14 cellular contexts compared by ENCODE assay signal in genomic region chr10:100509241-100509640, GRCh38. TPM values are rescaled to one million over a fixed set of nuclear protein-coding genes. Genes with fewer than 3 reads are reported as not detected.
DNase-seq lines count a peak whose midpoint lies in the region; ATAC-seq lines count a peak whose summit lies in the region.
"Had no signal": no experiment of that assay in that cellular context is flagged by ENCODE, and none has a peak within 500 bp of the region (broad histone marks: within the 10 kb centered on the region; RNA-seq: fewer than 3 reads in every experiment).

No MANE protein-coding gene starts in this region.

- H3K4me3 ChIP-seq in HAP-1 = no peak overlapping the region
- H3K4me3 ChIP-seq: dorsolateral prefrontal cortex, gastroesophageal sphincter had no signal

- H3K36me3 Mint-ChIP-seq in activated naive CD8-positive, alpha-beta T cell = peaks cover 17% of the 10 kb centered on the region

- H3K9me3 ChIP-seq in HAP-1 = no peaks in the 10 kb centered on the region
- H3K9me3 ChIP-seq: gastroesophageal sphincter had no signal

- H3K4me3 Mint-ChIP-seq in activated naive CD8-positive, alpha-beta T cell = peak overlapping the region; percentile 66

- no peak for ATAC-seq in GM18520 (IDR thresholded peaks at IDR 0.05; ENCODE audit: unreplicated experiment)
- ATAC-seq: gastroesophageal sphincter had no signal

- H3K27ac Mint-ChIP-seq in activated naive CD8-positive, alpha-beta T cell = peak overlapping the region; percentile 92

- in situ Hi-C loops in KBM-7 (cut with MboI; ENCODE audit: low pct_unique_long_range_greater_than_20kb, low sequenced_read_pairs) = loop anchor here (25.0 kb wide), 1 partner anchor 172 kb away; the partner anchor contains the start of genes PKD2L1 and SCD
- in situ Hi-C loops in HAP-1 (cut with MboI; ENCODE audit: low sequenced_read_pairs) = loop anchor here (5.0 to 10.0 kb wide), 2 partner anchors 77 to 164 kb away; partner anchors contain the start of gene SCD

- peaks cover 79% of the 10 kb centered on the region for H3K4me1 Mint-ChIP-seq in activated naive CD8-positive, alpha-beta T cell (ENCODE audit: low read depth)

- H3K9me3 Mint-ChIP-seq in activated naive CD8-positive, alpha-beta T cell (ENCODE audit: low read depth) = no peaks in the 10 kb centered on the region

- DNase-seq in KBM-7 (peak; percentile 47), HAP-1 (ENCODE audit: low spot score in 2 of 2) (no peak), inferior parietal cortex (ENCODE audit: extremely low spot score) (no peak), dermis blood vessel endothelial cell (no peak)
- DNase-seq in activated CD4-positive, alpha-beta T cell treated with anti-CD3 and anti-CD28 coated beads, Interleukin-2, amount 50 U/mL, for 48 hours = peak; percentile 59 to 72
- DNase-seq in stimulated activated CD4-positive, alpha-beta T cell treated with anti-CD3 and anti-CD28 coated beads, Interleukin-4, amount 100 ng/mL, for 24 hours = peak; percentile 37
- DNase-seq: amygdala, dorsolateral prefrontal cortex, left colon, NCI-H2029 treated with DMSO at 0.1 percent for 48 hours had no signal

- H3K27me3 ChIP-seq in HAP-1 (ENCODE audit: low read depth) = no peaks in the 10 kb centered on the region
- H3K27me3 ChIP-seq: dorsolateral prefrontal cortex, gastroesophageal sphincter had no signal

- H3K36me3 ChIP-seq in HAP-1 (replicated peaks) = peaks cover 15% of the 10 kb centered on the region

- peaks cover 4% of the 10 kb centered on the region for H3K4me1 ChIP-seq in HAP-1
- H3K4me1 ChIP-seq: gastroesophageal sphincter had no signal

- H3K27me3 Mint-ChIP-seq in activated naive CD8-positive, alpha-beta T cell = no peaks in the 10 kb centered on the region

RNA-seq across cellular contexts. Expression of gene SEC31B, which starts 10.4 kb away (rescaled TPM):
- total RNA-seq in dermis blood vessel endothelial cell = 1.2 and 5.3 TPM in 2 replicates

RNA-seq across cellular contexts. Expression of gene NDUFB8, which starts 20.4 kb away (rescaled TPM):
- 113 and 116 TPM in 2 replicates for total RNA-seq in dermis blood vessel endothelial cell

RNA-seq across cellular contexts. Expression of gene HIF1AN, which starts 26.5 kb away (rescaled TPM):
- total RNA-seq in dermis blood vessel endothelial cell = 7.5 and 10.4 TPM in 2 replicates

RNA-seq across cellular contexts. Expression of gene WNT8B, which starts 46.4 kb away (rescaled TPM):
- total RNA-seq in dermis blood vessel endothelial cell = not detected in 2 replicates
- total RNA-seq: gastroesophageal sphincter, left colon, omental fat pad had no signal

Comparison
In these comparisons a context has a peak if more than half of its experiments do, and no peak if none do; other contexts are left out.
1. DNase-seq: peak in KBM-7 (single experiment), activated CD4-positive, alpha-beta T cell treated with anti-CD3 and anti-CD28 coated beads, Interleukin-2, amount 50 U/mL, for 48 hours (2 of 2) and stimulated activated CD4-positive, alpha-beta T cell treated with anti-CD3 and anti-CD28 coated beads, Interleukin-4, amount 100 ng/mL, for 24 hours (single experiment); none in HAP-1 (0 of 2), inferior parietal cortex (single experiment) and dermis blood vessel endothelial cell (single experiment).